1 cellular context compared by ENCODE assay signal in genomic region chr12:57890191-57891120, GRCh38.
TF ChIP-seq lines count a peak whose summit lies in the region.

No MANE protein-coding gene starts in this region.

TF ChIP-seq in IMR-90, 13 proteins besides CTCF, POLR2A, EP300 and RAD21:
- TF ChIP-seq, protein P1, sequence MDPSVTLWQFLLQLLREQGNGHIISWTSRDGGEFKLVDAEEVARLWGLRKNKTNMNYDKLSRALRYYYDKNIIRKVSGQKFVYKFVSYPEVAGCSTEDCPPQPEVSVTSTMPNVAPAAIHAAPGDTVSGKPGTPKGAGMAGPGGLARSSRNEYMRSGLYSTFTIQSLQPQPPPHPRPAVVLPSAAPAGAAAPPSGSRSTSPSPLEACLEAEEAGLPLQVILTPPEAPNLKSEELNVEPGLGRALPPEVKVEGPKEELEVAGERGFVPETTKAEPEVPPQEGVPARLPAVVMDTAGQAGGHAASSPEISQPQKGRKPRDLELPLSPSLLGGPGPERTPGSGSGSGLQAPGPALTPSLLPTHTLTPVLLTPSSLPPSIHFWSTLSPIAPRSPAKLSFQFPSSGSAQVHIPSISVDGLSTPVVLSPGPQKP (IDR thresholded peaks at IDR 0.05; ENCODE audit: borderline replicate concordance, low read depth, low read length), result no peak
- peak; percentile 29; the same call in 1 of the 2 replicates for TF ChIP-seq CEBPB (IDR thresholded peaks at IDR 0.05; ENCODE audit: low read depth, low read length)
